Comparison of ENCODE assay signal across 32 cellular contexts in genomic region chr1:53438427-53439336, GRCh38. TPM values are rescaled to one million over a fixed set of nuclear protein-coding genes. Genes with fewer than 3 reads are reported as not detected.
"Had no signal": no experiment of that assay in that cellular context is flagged by ENCODE, and none has a peak within 500 bp of the region (broad histone marks: within the 10 kb centered on the region; RNA-seq: fewer than 3 reads in every experiment).

No MANE protein-coding gene starts in this region.

- H3K9ac ChIP-seq: SK-N-SH had no signal

- H3K4me1 Mint-ChIP-seq: activated CD4-positive, alpha-beta T cell treated with anti-CD3 and anti-CD28 coated beads, Interleukin-2, amount 10 ng/mL, durations not matched to agents 7 days and 5 days; activated naive CD4-positive, alpha-beta T cell treated with anti-CD3 and anti-CD28 coated beads, Interleukin-2, amount 50 U/mL, for 24 hours; central memory CD8-positive, alpha-beta T cell had no signal

- DNase-seq: activated CD4-positive, alpha-beta memory T cell treated with anti-CD3 and anti-CD28 coated beads for 36 hours; activated CD4-positive, alpha-beta T cell treated with anti-CD3 and anti-CD28 coated beads, Interleukin-2, amount 10 ng/mL, durations not matched to agents 7 days and 5 days; activated CD4-positive, CD25-positive, alpha-beta regulatory T cell; activated CD8-positive, alpha-beta memory T cell treated with anti-CD3 and anti-CD28 coated beads for 24 hours; activated gamma-delta T cell treated with Interleukin-2 at 50 U/mL for 16 hours; activated T-cell treated with anti-CD3 and anti-CD28 coated beads, Interleukin-2, amount 50 U/mL, for 48 hours; amniotic stem cell; NCI-H1048; NCI-H146; NCI-H187 treated with DMSO at 0.1 percent for 48 hours; NCI-H2081 treated with DMSO at 0.1 percent for 48 hours; NCI-H2171; NCI-H226; NCI-H526 treated with DMSO at 0.1 percent for 48 hours; NK-92 treated with Interleukin-12 subunit alpha and Interleukin-12 subunit beta, amount 100 ng/mL, for 24 hours; OCI-M1; RPMI8226; SJCRH30; SK-N-SH; T-helper 1 cell had no signal

- H3K27ac Mint-ChIP-seq: activated CD4-positive, alpha-beta memory T cell treated with anti-CD3 and anti-CD28 coated beads for 36 hours; activated CD4-positive, alpha-beta T cell treated with anti-CD3 and anti-CD28 coated beads, Interleukin-2, amount 10 ng/mL, durations not matched to agents 7 days and 5 days; activated naive CD4-positive, alpha-beta T cell treated with anti-CD3 and anti-CD28 coated beads, Interleukin-2, amount 50 U/mL, for 24 hours; activated T-helper 2 cell treated with anti-CD3 and anti-CD28 coated beads, Interferon-gamma antibody, Interleukin-2, Interleukin-4, amounts not matched to agents 10 μg/mL and 5 μg/mL and 100 μg/mL, durations not matched to agents 14 hours and 24 hours and 36 hours; brain had no signal

- H3K27ac ChIP-seq: SJCRH30, VCaP had no signal

- FAIRE-seq: astrocyte had no signal

- H3K4me2 ChIP-seq: SK-N-SH had no signal

- ATAC-seq: Panc1, Right ventricle myocardium inferior had no signal

- H3K4me3 ChIP-seq: SJCRH30 had no signal

- H3K4me1 ChIP-seq: SJCRH30 had no signal

- H3K9me3 ChIP-seq: SJCRH30, SK-N-SH had no signal

- H3K9me3 Mint-ChIP-seq: activated CD4-positive, alpha-beta memory T cell treated with anti-CD3 and anti-CD28 coated beads for 36 hours; activated naive CD4-positive, alpha-beta T cell treated with anti-CD3 and anti-CD28 coated beads, Interleukin-2, amount 50 U/mL, for 24 hours; activated T-helper 2 cell treated with anti-CD3 and anti-CD28 coated beads, Interferon-gamma antibody, Interleukin-2, Interleukin-4, amounts not matched to agents 10 μg/mL and 5 μg/mL and 100 μg/mL, durations not matched to agents 14 hours and 24 hours and 36 hours; central memory CD8-positive, alpha-beta T cell had no signal

- H3K27me3 Mint-ChIP-seq: activated CD4-positive, alpha-beta memory T cell treated with anti-CD3 and anti-CD28 coated beads for 36 hours had no signal

- H3K36me3 Mint-ChIP-seq: activated CD4-positive, alpha-beta memory T cell treated with anti-CD3 and anti-CD28 coated beads for 36 hours; activated naive CD4-positive, alpha-beta T cell treated with anti-CD3 and anti-CD28 coated beads, Interleukin-2, amount 50 U/mL, for 24 hours; brain had no signal

- H3K4me3 Mint-ChIP-seq: activated CD4-positive, alpha-beta memory T cell treated with anti-CD3 and anti-CD28 coated beads for 36 hours; activated CD4-positive, alpha-beta T cell treated with anti-CD3 and anti-CD28 coated beads, Interleukin-2, amount 10 ng/mL, durations not matched to agents 7 days and 5 days; activated naive CD4-positive, alpha-beta T cell treated with anti-CD3 and anti-CD28 coated beads, Interleukin-2, amount 50 U/mL, for 24 hours; brain; central memory CD8-positive, alpha-beta T cell had no signal

- H3K36me3 ChIP-seq: SJCRH30 had no signal

RNA-seq across cellular contexts. Expression of gene DMRTB1, which starts 20.5 kb away (rescaled TPM):
- total RNA-seq: activated CD4-positive, alpha-beta memory T cell treated with anti-CD3 and anti-CD28 coated beads for 36 hours; activated T-helper 2 cell treated with anti-CD3 and anti-CD28 coated beads, Interferon-gamma antibody, Interleukin-2, Interleukin-4, amounts not matched to agents 10 μg/mL and 5 μg/mL and 100 μg/mL, durations not matched to agents 14 hours and 24 hours and 36 hours; astrocyte; LHCN-M2; M059J; NCI-H460; Right ventricle myocardium inferior; SJCRH30; T-helper 2 cell treated with Interferon-gamma antibody and Interleukin-4, amounts not matched to agents 100 ng/mL and 5 ng/mL, for 36 hours had no signal
- polyA plus RNA-seq: SK-N-SH had no signal
